Comparison of ENCODE assay signal across 1 cellular context in genomic region chr11:28170759-28171158, GRCh38.
A peak's percentile ranks its signal among the peaks of the same experiment; 100 is the strongest.
TF ChIP-seq lines count a peak whose summit lies in the region.

No MANE protein-coding gene starts in this region.

TF ChIP-seq in K562, 482 proteins besides CTCF, POLR2A, EP300 and RAD21 (continued from another document):
- TF ChIP-seq ARID4B (CRISPR knock-in tag; IDR thresholded peaks at IDR 0.05) (no peak), NR2C1 (IDR thresholded peaks at IDR 0.05) (no peak), NR2C1 (tag; IDR thresholded peaks at IDR 0.05) (peak; percentile 67), FOS (IDR thresholded peaks at IDR 0.05; ENCODE audit: extremely low read depth, insufficient read length) (no peak), GABPB2 (CRISPR knock-in tag; conservative IDR thresholded peaks at IDR 0.05) (no peak), ZNF41 (CRISPR knock-in tag; conservative IDR thresholded peaks at IDR 0.05) (0 out of 2 replicates have a peak, but pooled peaks have one; percentile 66), ZNF133 (CRISPR knock-in tag; IDR thresholded peaks at IDR 0.05) (no peak), ZFP91 (CRISPR knock-in tag; IDR thresholded peaks at IDR 0.05) (no peak), SRSF1 (IDR thresholded peaks at IDR 0.05; ENCODE audit: low read depth, low read length) (no peak), MNT (conservative IDR thresholded peaks at IDR 0.05) (no peak), NR4A1 (CRISPR knock-in tag; IDR thresholded peaks at IDR 0.05) (no peak), NR4A1 (tag; IDR thresholded peaks at IDR 0.05) (peak; percentile 67; the same call in 1 of the 2 replicates), ADNP (tag; IDR thresholded peaks at IDR 0.05) (no peak), ZBTB34 (CRISPR knock-in tag; IDR thresholded peaks at IDR 0.05) (no peak; the same call in 1 of the 2 replicates), POLR2AphosphoS5 (IDR thresholded peaks at IDR 0.05; ENCODE audit: control insufficient read depth, insufficient read depth, low read depth, low read length) (no peak), TCFL5 (CRISPR knock-in tag; conservative IDR thresholded peaks at IDR 0.05) (peak; percentile 66; the same call in 1 of the 2 replicates), DMBX1 (CRISPR knock-in tag; IDR thresholded peaks at IDR 0.05; ENCODE audit: borderline replicate concordance) (peak; percentile 95; the same call in 1 of the 2 replicates), KLF10 (CRISPR knock-in tag; IDR thresholded peaks at IDR 0.05) (no peak), CHD1 (IDR thresholded peaks at IDR 0.05; ENCODE audit: low read length) (no peak), ZNF174 (CRISPR knock-in tag; IDR thresholded peaks at IDR 0.05) (no peak), WHSC1 (IDR thresholded peaks at IDR 0.05; ENCODE audit: low read length) (no peak), TEAD1 (CRISPR knock-in tag; IDR thresholded peaks at IDR 0.05) (peak in 1 of 2 experiments; percentile 56; a peak in 1 of 4 replicates), ZNF445 (CRISPR knock-in tag; IDR thresholded peaks at IDR 0.05; ENCODE audit: low read depth) (no peak), ZBTB9 (CRISPR knock-in tag; IDR thresholded peaks at IDR 0.05) (peak; percentile 93), ETV1 (tag; conservative IDR thresholded peaks at IDR 0.05; ENCODE audit: low read depth) (no peak; the same call in 1 of the 2 replicates), ZNF696 (CRISPR knock-in tag; conservative IDR thresholded peaks at IDR 0.05) (no peak), LEF1 (IDR thresholded peaks at IDR 0.05) (no peak), ZNF592 (IDR thresholded peaks at IDR 0.05) (peak; percentile 83), KLF6 (CRISPR knock-in tag; IDR thresholded peaks at IDR 0.05; ENCODE audit: borderline replicate concordance) (0 out of 2 replicates have a peak, but pooled peaks have one; percentile 64), ZNF311 (CRISPR knock-in tag; IDR thresholded peaks at IDR 0.05) (peak; percentile 85), ZNF589 (CRISPR knock-in tag; IDR thresholded peaks at IDR 0.05; ENCODE audit: low read depth) (peak; percentile 87), MEF2A (IDR thresholded peaks at IDR 0.05; ENCODE audit: control insufficient read depth, low read depth, low read length) (no peak), ILK (tag; IDR thresholded peaks at IDR 0.05; ENCODE audit: borderline replicate concordance, low read depth) (peak; percentile 79; the same call in 1 of the 2 replicates), ZBTB11 (CRISPR knock-in tag; IDR thresholded peaks at IDR 0.05) (no peak), NR2C2 (CRISPR knock-in tag; IDR thresholded peaks at IDR 0.05) (no peak), NR2C2 (tag; IDR thresholded peaks at IDR 0.05) (peak; percentile 49; the same call in 1 of the 2 replicates)
